ENCODE assay signal across 8 cellular contexts in genomic region chr12:106986625-106987389, GRCh38. TPM values are rescaled to one million over a fixed set of nuclear protein-coding genes. Genes with fewer than 3 reads are reported as not detected.
DNase-seq lines count a peak whose midpoint lies in the region; ATAC-seq and TF ChIP-seq lines count a peak whose summit lies in the region.

MTERF2 (minus strand) TSS chr12:106987146; CDS start chr12:106978714, 8,432 bp downstream.

- peaks cover 15 to 24% of the 10 kb centered on the region in 2 donors for H3K36me3 Mint-ChIP-seq in activated T-cell treated with anti-CD3 and anti-CD28 coated beads, Interleukin-2, amount 50 U/mL, for 72 hours (ENCODE audit: insufficient read depth in 2 of 2)

- peaks cover 17% of the 10 kb centered on the region for H3K79me2 ChIP-seq in PC-3 (ENCODE audit: low read length)

- peak within 1 kb of the TSS; percentile 84 for H2AFZ ChIP-seq in PC-3 (ENCODE audit: low read length)

- intact Hi-C loops in PC-3 (cut with micrococcal nuclease) = loop anchor here (2.0 kb wide), 1 partner anchor 30 kb away; no protein-coding TSS in a partner anchor
- intact Hi-C loops in esophagus muscularis mucosa (cut with DNase I) = loop anchor here (1.0 to 5.0 kb wide), 3 partner anchors 31 to 107 kb away; no protein-coding TSS in a partner anchor

- peak within 1 kb of the TSS; percentile 94 for H3K27ac Mint-ChIP-seq in activated T-cell treated with anti-CD3 and anti-CD28 coated beads, Interleukin-2, amount 50 U/mL, for 72 hours

- no peak for TF ChIP-seq POLR2A in esophagus muscularis mucosa (IDR thresholded peaks at IDR 0.05; ENCODE audit: low read depth)

- no peak for TF ChIP-seq EP300 in esophagus muscularis mucosa (IDR thresholded peaks at IDR 0.05)

- H3K4me1 Mint-ChIP-seq in activated T-cell treated with anti-CD3 and anti-CD28 coated beads, Interleukin-2, amount 50 U/mL, for 72 hours (ENCODE audit: low read depth) = peaks cover 50% of the 10 kb centered on the region

- peak; percentile 97 for ATAC-seq in GM21528 (IDR thresholded peaks at IDR 0.05; ENCODE audit: low FRiP score, unreplicated experiment)
- ATAC-seq in PC-3 = peak; percentile 89
- ATAC-seq in activated T-cell treated with anti-CD3 and anti-CD28 coated beads, Interleukin-2, amount 50 U/mL, for 72 hours (replicated peaks in 1 of 2) = peak; percentile 94 to 95

- CTCF ChIA-PET in PC-3 (lab: Charles Lee) = interaction anchor here (1.7 kb wide), 1 partner anchor 105 kb away, joined by 4 read pairs; no protein-coding TSS in a partner anchor

- POLR2A ChIA-PET in PC-3 (lab: Charles Lee; ENCODE audit: unreplicated experiment) = interaction anchor here (0.6 kb wide), 2 partner anchors 11 to 31 kb away, joined by 5 read pairs; partner anchors contain the start of gene TMEM263

- TF ChIP-seq CTCF in PC-3 (conservative IDR thresholded peaks at IDR 0.05; ENCODE audit: low read depth, low read length) (no peak), esophagus muscularis mucosa (IDR thresholded peaks at IDR 0.05) (no peak)

- H3K9me3 ChIP-seq in PC-3 (ENCODE audit: low read length) = no peaks in the 10 kb centered on the region
- no peaks in the 10 kb centered on the region for H3K9me3 ChIP-seq in esophagus muscularis mucosa
- H3K9me3 ChIP-seq in muscle layer of duodenum (ENCODE audit: control insufficient read depth in 1 of 2, low read length in 2 of 2) = no peaks in the 10 kb centered on the region

- H3K4me3 Mint-ChIP-seq in activated T-cell treated with anti-CD3 and anti-CD28 coated beads, Interleukin-2, amount 50 U/mL, for 72 hours = peak within 1 kb of the TSS; percentile 97 to 98

- no peaks in the 10 kb centered on the region for H4K20me1 ChIP-seq in PC-3 (ENCODE audit: low read length)

- no peaks in the 10 kb centered on the region for H3K27me3 Mint-ChIP-seq in activated T-cell treated with anti-CD3 and anti-CD28 coated beads, Interleukin-2, amount 50 U/mL, for 72 hours (ENCODE audit: low read depth)

- TSS peak; percentile 66 for BruUV-seq in PC-3 (replicated peaks; lab: Mats Ljungman, UMichigan)

- H3K27ac ChIP-seq in PC-3 (ENCODE audit: low read length) = 0 out of 2 replicates have a peak within 1 kb of the TSS, but pooled peaks have one; percentile 16
- H3K27ac ChIP-seq in esophagus muscularis mucosa (replicated peaks in 1 of 4) = peak within 1 kb of the TSS; percentile 85 to 93 (median 93)
- H3K27ac ChIP-seq in muscle layer of duodenum (ENCODE audit: low read length) = peak within 1 kb of the TSS; percentile 86

- H3K36me3 ChIP-seq in PC-3 (ENCODE audit: low read depth, low read length) (0 out of 2 replicates have a peak, but pooled peaks cover 6% of the 10 kb centered on the region), esophagus muscularis mucosa (peaks cover 0 to 14% (median 6%) of the 10 kb centered on the region in 4 donors), muscle layer of duodenum (ENCODE audit: control insufficient read depth in 1 of 2, insufficient read depth in 2 of 2, low read length in 2 of 2) (no peaks in the 10 kb centered on the region)

- peak within 1 kb of the TSS; percentile 86 for H3K4me3 ChIP-seq in PC-3 (ENCODE audit: low read length)
- H3K4me3 ChIP-seq in esophagus muscularis mucosa = peak within 1 kb of the TSS; percentile 60 to 76 (median 70)
- H3K4me3 ChIP-seq in muscle layer of duodenum (ENCODE audit: low read depth in 1 of 2, low read length in 2 of 2) = peak within 1 kb of the TSS; percentile 73 to 87

- H3K4me1 ChIP-seq in PC-3 (ENCODE audit: insufficient read depth, low read length) (peaks cover 26% of the 10 kb centered on the region), esophagus muscularis mucosa (peaks cover 21 to 60% (median 55%) of the 10 kb centered on the region in 4 donors), muscle layer of duodenum (ENCODE audit: control insufficient read depth in 1 of 2, insufficient read depth in 2 of 2, low read length in 2 of 2) (peaks cover 6 to 27% of the 10 kb centered on the region in 2 donors)

- 0% methylated on average over 17 of the region's 50 CpGs for WGBS in esophagus muscularis mucosa

- H3K27me3 ChIP-seq in PC-3 (ENCODE audit: low read length) = no peaks in the 10 kb centered on the region
- no peaks in the 10 kb centered on the region for H3K27me3 ChIP-seq in esophagus muscularis mucosa
- no peaks in the 10 kb centered on the region for H3K27me3 ChIP-seq in muscle layer of duodenum (ENCODE audit: low read depth, low read length)

- H3K9me2 ChIP-seq in PC-3 (replicated peaks; ENCODE audit: low read length) = no peaks in the 10 kb centered on the region

- no peaks in the 10 kb centered on the region for H3F3A ChIP-seq in PC-3 (ENCODE audit: low read length, unreplicated experiment)

- H3K9me3 Mint-ChIP-seq in activated T-cell treated with anti-CD3 and anti-CD28 coated beads, Interleukin-2, amount 50 U/mL, for 72 hours = peaks cover 4 to 11% of the 10 kb centered on the region in 2 donors

- H3K9ac ChIP-seq in PC-3 (ENCODE audit: low read length) = peak within 1 kb of the TSS; percentile 80

- peak; percentile 85 for DNase-seq in DMS 273 treated with DMSO at 0.1 percent for 48 hours (lab: John Stamatoyannopoulos, UW)
- peak; percentile 84 for DNase-seq in HuH-7.5 (ENCODE audit: low spot score)
- DNase-seq in PC-3 = peak; percentile 96
- peak; percentile 77 to 80 for DNase-seq in activated T-cell treated with anti-CD3 and anti-CD28 coated beads, Interleukin-2, amount 50 U/mL, for 72 hours
- peak; percentile 99 for DNase-seq in esophagus muscularis mucosa (ENCODE audit: extremely low spot score)
- peak; percentile 63 for DNase-seq in stimulated activated CD8-positive, alpha-beta memory T cell treated with anti-CD3 and anti-CD28 coated beads, Interleukin-7, amount 100 ng/mL, for 24 hours (ENCODE audit: low read depth)

- H3K4me2 ChIP-seq in PC-3 (ENCODE audit: low read length) = peak within 1 kb of the TSS; percentile 92

RNA-seq across cellular contexts. Expression of gene MTERF2, which starts in this region (rescaled TPM):
- 10.7 and 14.2 TPM in 2 replicates for total RNA-seq in PC-3 (2014; rRNA removed)
- total RNA-seq in activated T-cell treated with anti-CD3 and anti-CD28 coated beads, Interleukin-2, amount 50 U/mL, for 72 hours = 1 to 10 TPM; 6.7 to 7.8 TPM
- 10 to 100 TPM; 16.7 to 22.2 (median 19.0) TPM for total RNA-seq in esophagus muscularis mucosa

Comparison
In these comparisons a context has a peak if more than half of its experiments do, and no peak if none do; other contexts are left out.
1. Peak in every context shown above with its lines: DNase-seq, ATAC-seq, H3K4me3 ChIP-seq and H3K27ac ChIP-seq.
2. H3K27ac ChIP-seq: peak in every context shown above with its lines; median percentile 93 in esophagus muscularis mucosa; 86 in muscle layer of duodenum; 16 in PC-3.